In genomic region chr11:134252539-134253188, GRCh38 we compare ENCODE assay signal across 8 cellular contexts. TPM values are rescaled to one million over a fixed set of nuclear protein-coding genes. Genes with fewer than 3 reads are reported as not detected.
DNase-seq lines count a peak whose midpoint lies in the region; ATAC-seq and TF ChIP-seq lines count a peak whose summit lies in the region.

No MANE protein-coding gene starts in this region.

- peaks cover 12% of the 10 kb centered on the region; the same call in 1 of the 2 replicates for H3K4me1 ChIP-seq in HUES6 (ENCODE audit: control insufficient read depth, insufficient read depth, low read length)

- peaks cover 48% of the 10 kb centered on the region for H3K36me3 ChIP-seq in HUES6 (ENCODE audit: control insufficient read depth, insufficient read depth, low read length)

- CTCF ChIA-PET in activated CD4-positive, alpha-beta memory T cell treated with anti-CD3 and anti-CD28 coated beads for 36 hours (lab: Charles Lee) = interaction anchor here (2.3 to 5.0 kb wide), 4 partner anchors 10 to 28 kb away, joined by 8 to 32 read pairs (median 16); partner anchors contain the start of genes GLB1L3, NCAPD3 and VPS26B

- H3K27me3 Mint-ChIP-seq in activated CD4-positive, alpha-beta memory T cell treated with anti-CD3 and anti-CD28 coated beads for 36 hours = no peaks in the 10 kb centered on the region

- intact Hi-C loops in activated CD4-positive, alpha-beta memory T cell treated with anti-CD3 and anti-CD28 coated beads for 36 hours (cut with micrococcal nuclease) = loop anchor here (1.0 to 5.0 kb wide), 6 partner anchors 23 to 324 kb away; partner anchors contain the start of genes GLB1L2 and VPS26B

- H3K4me3 ChIP-seq in HUES6 (ENCODE audit: low read depth, low read length) = peak overlapping the region; percentile 89
- H3K4me3 ChIP-seq in fibroblast of mammary gland (ENCODE audit: control insufficient read depth, low read depth, low read length) = peak overlapping the region; percentile 64

- no peak for TF ChIP-seq CTCF in fibroblast of mammary gland (conservative IDR thresholded peaks at IDR 0.05; ENCODE audit: control insufficient read depth, insufficient read depth, low read depth, low read length)

- H3K27ac ChIP-seq in HUES6 (ENCODE audit: low read depth, low read length) = no peak overlapping the region

- peaks cover 41% of the 10 kb centered on the region for H3K4me1 Mint-ChIP-seq in activated CD4-positive, alpha-beta memory T cell treated with anti-CD3 and anti-CD28 coated beads for 36 hours (ENCODE audit: low read depth)

- DNase-seq in DMS79 (lab: John Stamatoyannopoulos, UW) (peak; percentile 65), fibroblast of mammary gland (ENCODE audit: low read depth) (peak; percentile 64), non-pigmented ciliary epithelial cell (ENCODE audit: low read depth) (peak; percentile 23), amniotic stem cell (lab: John Stamatoyannopoulos, UW) (no peak), GOT3 (lab: John Stamatoyannopoulos, UW) (no peak)
- DNase-seq in activated CD4-positive, alpha-beta memory T cell treated with anti-CD3 and anti-CD28 coated beads for 36 hours = peak; percentile 47

- H3K36me3 Mint-ChIP-seq in activated CD4-positive, alpha-beta memory T cell treated with anti-CD3 and anti-CD28 coated beads for 36 hours = peaks cover 16% of the 10 kb centered on the region

- ATAC-seq in GM21528 (IDR thresholded peaks at IDR 0.05; ENCODE audit: low FRiP score, unreplicated experiment) = peak; percentile 44

- peak overlapping the region; percentile 89 for H3K4me3 Mint-ChIP-seq in activated CD4-positive, alpha-beta memory T cell treated with anti-CD3 and anti-CD28 coated beads for 36 hours

- H3K27me3 ChIP-seq in HUES6 (ENCODE audit: control insufficient read depth, insufficient read depth, low read length) = no peaks in the 10 kb centered on the region

- no peaks in the 10 kb centered on the region for H3K9me3 ChIP-seq in HUES6 (ENCODE audit: control insufficient read depth, insufficient read depth, low read depth, low read length)

- no peaks in the 10 kb centered on the region for H3K9me3 Mint-ChIP-seq in activated CD4-positive, alpha-beta memory T cell treated with anti-CD3 and anti-CD28 coated beads for 36 hours

- peak overlapping the region; percentile 74 for H3K9ac ChIP-seq in HUES6 (ENCODE audit: low read length)

- POLR2A ChIA-PET in activated CD4-positive, alpha-beta memory T cell treated with anti-CD3 and anti-CD28 coated beads for 36 hours (lab: Charles Lee) = interaction anchor here (0.7 to 7.9 kb wide), 4 partner anchors 18 to 28 kb away, joined by 3 to 67 read pairs (median 5); partner anchors contain the start of genes GLB1L3, NCAPD3 and VPS26B

- H3K27ac Mint-ChIP-seq in activated CD4-positive, alpha-beta memory T cell treated with anti-CD3 and anti-CD28 coated beads for 36 hours = peak overlapping the region; percentile 89

RNA-seq across cellular contexts. Expression of gene THYN1, which starts 0.5 kb away (rescaled TPM):
- total RNA-seq in activated CD4-positive, alpha-beta memory T cell treated with anti-CD3 and anti-CD28 coated beads for 36 hours = 10 to 100 TPM; 74.0 to 74.3 TPM

RNA-seq across cellular contexts. Expression of gene ACAD8, which starts 0.7 kb away (rescaled TPM):
- 10 to 100 TPM; 20.9 to 22.1 TPM for total RNA-seq in activated CD4-positive, alpha-beta memory T cell treated with anti-CD3 and anti-CD28 coated beads for 36 hours

RNA-seq across cellular contexts. Expression of gene GLB1L3, which starts 23.5 kb away (rescaled TPM):
- total RNA-seq in activated CD4-positive, alpha-beta memory T cell treated with anti-CD3 and anti-CD28 coated beads for 36 hours = 1 to 10 TPM; 7.1 to 8.6 TPM

RNA-seq across cellular contexts. Expression of gene VPS26B, which starts 28.2 kb away (rescaled TPM):
- total RNA-seq in activated CD4-positive, alpha-beta memory T cell treated with anti-CD3 and anti-CD28 coated beads for 36 hours = 10 to 100 TPM; 36.2 to 38.8 TPM

RNA-seq across cellular contexts. Expression of gene NCAPD3, which starts 28.9 kb away (rescaled TPM):
- total RNA-seq in activated CD4-positive, alpha-beta memory T cell treated with anti-CD3 and anti-CD28 coated beads for 36 hours = 100 to 1,000 TPM in 1 of 2 experiments, 10 to 100 TPM in 1; 94.6 to 101 TPM

Comparison
In these comparisons a context has a peak if more than half of its experiments do, and no peak if none do; other contexts are left out.
1. DNase-seq: peak in DMS79 (single experiment), activated CD4-positive, alpha-beta memory T cell treated with anti-CD3 and anti-CD28 coated beads for 36 hours (single experiment), fibroblast of mammary gland (single experiment) and non-pigmented ciliary epithelial cell (single experiment); none in amniotic stem cell (single experiment) and GOT3 (single experiment).